8 cellular contexts compared by ENCODE assay signal in the genomic region with DNA sequence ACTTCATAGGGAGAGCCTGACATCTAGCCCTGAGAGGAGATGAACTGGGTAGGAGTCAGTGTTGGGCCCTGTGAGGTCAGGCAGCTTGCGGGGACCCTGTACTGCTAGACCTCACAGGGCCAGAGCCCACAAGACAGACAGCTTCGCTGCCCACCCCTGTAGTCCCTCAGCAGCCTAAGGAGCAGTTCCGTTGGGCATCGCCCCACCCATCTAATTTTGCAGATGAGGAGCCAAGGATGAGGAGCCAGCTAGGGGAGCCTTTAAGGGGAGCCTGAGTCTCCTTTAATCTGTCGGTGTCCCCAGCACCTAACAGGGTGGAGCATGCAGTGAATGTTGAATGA. TPM values are rescaled to one million over a fixed set of nuclear protein-coding genes. Genes with fewer than 3 reads are reported as not detected.
DNase-seq lines count a peak whose midpoint lies in the region; ATAC-seq and TF ChIP-seq lines count a peak whose summit lies in the region.

No MANE protein-coding gene starts in this region.

- in situ Hi-C loops in ACHN (cut with HindIII; ENCODE audit: low pct_ligation_motif_present, low pct_unique_long_range_greater_than_20kb, low sequenced_read_pairs), result no loop called here

- CTCF ChIA-PET in HEK293T (lab: Yijun Ruan, JAX), result interaction anchor here (0.9 kb wide), 1 partner anchor 10 kb away, joined by 5 read pairs; no protein-coding TSS in a partner anchor

- POLR2A ChIA-PET in HEK293T (lab: Yijun Ruan, JAX), result interaction anchor here (1.0 to 5.9 kb wide), 8 partner anchors 9 to 127 kb away, joined by 3 to 96 read pairs (median 10); partner anchors contain the start of genes ATXN2L and SH2B1

- no peaks in the 10 kb centered on the region for H3K9me3 ChIP-seq in SJSA1 (replicated peaks)
- no peaks in the 10 kb centered on the region for H3K9me3 ChIP-seq in neuron (ENCODE audit: low read length)

- H3K4me1 ChIP-seq in SJSA1 (replicated peaks) (peaks cover 12% of the 10 kb centered on the region), neuron (ENCODE audit: insufficient read depth, low read length) (peaks cover 13% of the 10 kb centered on the region)

- H3K27ac ChIP-seq in SJSA1, result peak overlapping the region; percentile 35

- H3K36me3 ChIP-seq in SJSA1 (peaks cover 44% of the 10 kb centered on the region), neuron (ENCODE audit: insufficient read depth, low read length) (peaks cover 31% of the 10 kb centered on the region)

- H3K4me3 ChIP-seq in SJSA1, result peak overlapping the region; percentile 80
- H3K4me3 ChIP-seq in neuron (ENCODE audit: low read length), result peak overlapping the region; percentile 93

- DNase-seq in ACHN (peak; percentile 11), SJSA1 (ENCODE audit: low read depth in 1 of 2, low spot score in 2 of 2) (no peak), HEK293T (ENCODE audit: extremely low spot score) (no peak), SW480 (ENCODE audit: low spot score) (no peak)

- ATAC-seq in GM21447 (IDR thresholded peaks at IDR 0.05; ENCODE audit: unreplicated experiment) (peak; percentile 10), esophagus mucosa (peak; percentile 8), HG02981 (IDR thresholded peaks at IDR 0.05; ENCODE audit: unreplicated experiment) (no peak)

- H2AFZ ChIP-seq in neuron (ENCODE audit: low read depth, low read length), result peak overlapping the region; percentile 75

- H3K27me3 ChIP-seq in SJSA1 (replicated peaks) (no peaks in the 10 kb centered on the region), neuron (ENCODE audit: insufficient read depth, low read length) (no peaks in the 10 kb centered on the region)

TF ChIP-seq in HEK293T, 16 proteins besides CTCF, POLR2A, EP300 and RAD21:
- TF ChIP-seq ELF4 (IDR thresholded peaks at IDR 0.05) (no peak), HDGF (IDR thresholded peaks at IDR 0.05; ENCODE audit: borderline replicate concordance) (no peak), ARNT (IDR thresholded peaks at IDR 0.05) (no peak), FOXA1 (IDR thresholded peaks at IDR 0.05) (no peak), FOXK2 (IDR thresholded peaks at IDR 0.05) (no peak), TARDBP (IDR thresholded peaks at IDR 0.05) (no peak), NFRKB (IDR thresholded peaks at IDR 0.05) (no peak), CTBP1 (IDR thresholded peaks at IDR 0.05; ENCODE audit: borderline replicate concordance) (no peak), FOXM1 (IDR thresholded peaks at IDR 0.05; ENCODE audit: borderline replicate concordance) (no peak), SP1 (IDR thresholded peaks at IDR 0.05) (no peak), LEF1 (IDR thresholded peaks at IDR 0.05; ENCODE audit: borderline replicate concordance) (no peak), ZNF384 (IDR thresholded peaks at IDR 0.05) (no peak), BHLHE40 (IDR thresholded peaks at IDR 0.05; ENCODE audit: borderline replicate concordance) (no peak), L3MBTL2 (conservative IDR thresholded peaks at IDR 0.05) (no peak), SUZ12 (IDR thresholded peaks at IDR 0.05) (no peak)
- TF ChIP-seq, protein P1, sequence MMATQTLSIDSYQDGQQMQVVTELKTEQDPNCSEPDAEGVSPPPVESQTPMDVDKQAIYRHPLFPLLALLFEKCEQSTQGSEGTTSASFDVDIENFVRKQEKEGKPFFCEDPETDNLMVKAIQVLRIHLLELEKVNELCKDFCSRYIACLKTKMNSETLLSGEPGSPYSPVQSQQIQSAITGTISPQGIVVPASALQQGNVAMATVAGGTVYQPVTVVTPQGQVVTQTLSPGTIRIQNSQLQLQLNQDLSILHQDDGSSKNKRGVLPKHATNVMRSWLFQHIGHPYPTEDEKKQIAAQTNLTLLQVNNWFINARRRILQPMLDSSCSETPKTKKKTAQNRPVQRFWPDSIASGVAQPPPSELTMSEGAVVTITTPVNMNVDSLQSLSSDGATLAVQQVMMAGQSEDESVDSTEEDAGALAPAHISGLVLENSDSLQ (IDR thresholded peaks at IDR 0.05), result no peak

RNA-seq across cellular contexts. Expression of gene TUFM, which starts 0.8 kb away (rescaled TPM):
- total RNA-seq in SJSA1 (2014; rRNA removed; shearing (Covaris generic)), result 142 and 154 TPM in 2 replicates
- 137 TPM for total RNA-seq in esophagus mucosa

RNA-seq across cellular contexts. Expression of gene SH2B1, which starts 16.7 kb away (rescaled TPM):
- 22.7 and 26.2 TPM in 2 replicates for total RNA-seq in SJSA1 (2014; rRNA removed; shearing (Covaris generic))
- 15.7 TPM for total RNA-seq in esophagus mucosa

RNA-seq across cellular contexts. Expression of gene ATXN2L, which starts 24.1 kb away (rescaled TPM):
- total RNA-seq in SJSA1 (2014; rRNA removed; shearing (Covaris generic)), result 35.0 and 49.8 TPM in 2 replicates
- 67.0 TPM for total RNA-seq in esophagus mucosa

RNA-seq across cellular contexts. Expression of gene ATP2A1, which starts 31.4 kb away (rescaled TPM):
- 0.53 TPM in 1 of 2 replicates, not detected in the other for total RNA-seq in SJSA1 (2014; rRNA removed; shearing (Covaris generic))
- 0.48 TPM for total RNA-seq in esophagus mucosa
